In genomic region chr1:186738896-186739295, GRCh38 we compare ENCODE assay signal across 13 cellular contexts. TPM values are rescaled to one million over a fixed set of nuclear protein-coding genes. Genes with fewer than 3 reads are reported as not detected.
DNase-seq lines count a peak whose midpoint lies in the region; ATAC-seq and TF ChIP-seq lines count a peak whose summit lies in the region.
"Had no signal": no experiment of that assay in that cellular context is flagged by ENCODE, and none has a peak within 500 bp of the region (broad histone marks: within the 10 kb centered on the region; RNA-seq: fewer than 3 reads in every experiment).

No MANE protein-coding gene starts in this region.

- no peak overlapping the region for H2BK120ac ChIP-seq in mesenchymal stem cell (ENCODE audit: low read depth, low read length)

- in situ Hi-C loops in GM13976 (cut with MboI; ENCODE audit: low sequenced_read_pairs, unreplicated experiment): no loop called here

- H4K8ac ChIP-seq in mesenchymal stem cell (ENCODE audit: low read length): no peak overlapping the region

- no peak overlapping the region for H4K91ac ChIP-seq in mesenchymal stem cell (ENCODE audit: low read length)

- no peak overlapping the region for H2AFZ ChIP-seq in mesenchymal stem cell (ENCODE audit: low read depth, low read length)

- H3K27me3 ChIP-seq in mesenchymal stem cell (ENCODE audit: control insufficient read depth in 1 of 2, insufficient read depth in 1 of 2, low read length in 2 of 2): no peaks in the 10 kb centered on the region

- H3K4me1 ChIP-seq in mesenchymal stem cell (ENCODE audit: control insufficient read depth, insufficient read depth, low read depth, low read length): no peaks in the 10 kb centered on the region

- peak; percentile 77 for ATAC-seq in GM21360 (IDR thresholded peaks at IDR 0.05; ENCODE audit: unreplicated experiment)
- peak; percentile 78 for ATAC-seq in HG03354 (IDR thresholded peaks at IDR 0.05; ENCODE audit: poor library complexity, severe bottlenecking, unreplicated experiment)

- no peak overlapping the region for H2BK15ac ChIP-seq in mesenchymal stem cell (ENCODE audit: low read depth, poor library complexity, severe bottlenecking)

- H3K79me1 ChIP-seq in mesenchymal stem cell (replicated peaks; ENCODE audit: low read length, poor library complexity, severe bottlenecking): no peaks in the 10 kb centered on the region

- no peak overlapping the region for H3K4me3 ChIP-seq in mesenchymal stem cell (ENCODE audit: insufficient read depth in 1 of 2, low read depth in 1 of 2, low read length in 2 of 2)

- H3K23ac ChIP-seq in mesenchymal stem cell (ENCODE audit: low read length in 2 of 2): no peak overlapping the region

- DNase-seq in GM13976 (ENCODE audit: low spot score) (peak; percentile 21), cortex of kidney (lab: John Stamatoyannopoulos, UW) (no peak), HuH-7 (ENCODE audit: low spot score) (no peak), mesenchymal stem cell (no peak), NCI-H2081 (lab: John Stamatoyannopoulos, UW) (no peak)
- peak; percentile 24 for DNase-seq in activated T-helper 2 cell treated with anti-CD3 and anti-CD28 coated beads, Interferon-gamma antibody, Interleukin-2, Interleukin-4, amounts not matched to agents 10 μg/mL and 5 μg/mL and 100 μg/mL, durations not matched to agents 14 hours and 24 hours and 36 hours (ENCODE audit: low spot score)
- DNase-seq: activated CD4-positive, alpha-beta T cell treated with anti-CD3 and anti-CD28 coated beads for 4 hours; COR-L47; HFFc6; kidney glomerular epithelial cell; NCI-H510A treated with DMSO at 0.1 percent for 48 hours had no signal

- H3K4me1 Mint-ChIP-seq in activated T-helper 2 cell treated with anti-CD3 and anti-CD28 coated beads, Interferon-gamma antibody, Interleukin-2, Interleukin-4, amounts not matched to agents 10 μg/mL and 5 μg/mL and 100 μg/mL, durations not matched to agents 14 hours and 24 hours and 36 hours (ENCODE audit: low read depth): peaks cover 60% of the 10 kb centered on the region

- H3K9me3 ChIP-seq in mesenchymal stem cell (ENCODE audit: control insufficient read depth, low read length): no peaks in the 10 kb centered on the region

- TF ChIP-seq CTCF in GM13976 (IDR thresholded peaks at IDR 0.05; ENCODE audit: borderline replicate concordance, control extremely low read depth, extremely low read depth, insufficient read depth, missing control alignments): no peak

- H3K14ac ChIP-seq in mesenchymal stem cell (ENCODE audit: low read length in 2 of 2): no peak overlapping the region

- H3K18ac ChIP-seq in mesenchymal stem cell (ENCODE audit: low read depth in 1 of 2, low read length in 2 of 2): no peak overlapping the region

- H3K36me3 ChIP-seq in mesenchymal stem cell (ENCODE audit: control insufficient read depth in 1 of 2, insufficient read depth in 2 of 2, low read depth in 1 of 2, low read length in 2 of 2): no peaks in the 10 kb centered on the region

- peaks cover 18% of the 10 kb centered on the region for H3K36me3 Mint-ChIP-seq in activated T-helper 2 cell treated with anti-CD3 and anti-CD28 coated beads, Interferon-gamma antibody, Interleukin-2, Interleukin-4, amounts not matched to agents 10 μg/mL and 5 μg/mL and 100 μg/mL, durations not matched to agents 14 hours and 24 hours and 36 hours (ENCODE audit: low read depth)

- no peak overlapping the region for H3K4ac ChIP-seq in mesenchymal stem cell (ENCODE audit: low read depth in 1 of 2, low read length in 2 of 2)

- no peak overlapping the region for H3K9ac ChIP-seq in mesenchymal stem cell (ENCODE audit: low read length)

- H3K9me3 Mint-ChIP-seq in activated T-helper 2 cell treated with anti-CD3 and anti-CD28 coated beads, Interferon-gamma antibody, Interleukin-2, Interleukin-4, amounts not matched to agents 10 μg/mL and 5 μg/mL and 100 μg/mL, durations not matched to agents 14 hours and 24 hours and 36 hours: peaks cover 21% of the 10 kb centered on the region
- H3K9me3 Mint-ChIP-seq: HFFc6 had no signal

- H3K27ac Mint-ChIP-seq in activated T-helper 2 cell treated with anti-CD3 and anti-CD28 coated beads, Interferon-gamma antibody, Interleukin-2, Interleukin-4, amounts not matched to agents 10 μg/mL and 5 μg/mL and 100 μg/mL, durations not matched to agents 14 hours and 24 hours and 36 hours: peak overlapping the region; percentile 86
- H3K27ac Mint-ChIP-seq: HFFc6 had no signal

- peak overlapping the region; percentile 69 for H3K4me3 Mint-ChIP-seq in activated T-helper 2 cell treated with anti-CD3 and anti-CD28 coated beads, Interferon-gamma antibody, Interleukin-2, Interleukin-4, amounts not matched to agents 10 μg/mL and 5 μg/mL and 100 μg/mL, durations not matched to agents 14 hours and 24 hours and 36 hours (ENCODE audit: low read depth)
- H3K4me3 Mint-ChIP-seq: HFFc6 had no signal

- no peak overlapping the region for H2AK5ac ChIP-seq in mesenchymal stem cell (ENCODE audit: low read length, severe bottlenecking)

- intact Hi-C loops in activated T-helper 2 cell treated with anti-CD3 and anti-CD28 coated beads, Interferon-gamma antibody, Interleukin-2, Interleukin-4, amounts not matched to agents 10 μg/mL and 5 μg/mL and 100 μg/mL, durations not matched to agents 14 hours and 24 hours and 36 hours (cut with micrococcal nuclease): loop anchor here (1.0 to 5.0 kb wide), 10 partner anchors 16 to 452 kb away; partner anchors contain the start of genes ODR4, PTGS2 and TPR

- H3K27me3 Mint-ChIP-seq in activated T-helper 2 cell treated with anti-CD3 and anti-CD28 coated beads, Interferon-gamma antibody, Interleukin-2, Interleukin-4, amounts not matched to agents 10 μg/mL and 5 μg/mL and 100 μg/mL, durations not matched to agents 14 hours and 24 hours and 36 hours (ENCODE audit: low read depth): no peaks in the 10 kb centered on the region

- 78% methylated on average over 1 of the region's 1 CpG for WGBS in mesenchymal stem cell

- H3K4me2 ChIP-seq in mesenchymal stem cell (ENCODE audit: low read length, poor library complexity, severe bottlenecking): no peak overlapping the region

- no peak overlapping the region for H2BK5ac ChIP-seq in mesenchymal stem cell (ENCODE audit: low read depth, low read length, poor library complexity, severe bottlenecking)

- no peak overlapping the region for H2BK12ac ChIP-seq in mesenchymal stem cell (ENCODE audit: low read length in 2 of 2)

- H3K27ac ChIP-seq in mesenchymal stem cell (ENCODE audit: low read length, poor library complexity, severe bottlenecking): no peak overlapping the region

RNA-seq across cellular contexts. Expression of gene PTGS2, which starts 58.7 kb away (rescaled TPM):
- 109 and 112 TPM in 2 replicates for total RNA-seq in activated T-helper 2 cell treated with anti-CD3 and anti-CD28 coated beads, Interferon-gamma antibody, Interleukin-2, Interleukin-4, amounts not matched to agents 10 μg/mL and 5 μg/mL and 100 μg/mL, durations not matched to agents 14 hours and 24 hours and 36 hours
- 31.6 TPM for polyA plus RNA-seq in mesenchymal stem cell (2013, experiment 1 of 2)
- polyA plus RNA-seq in mesenchymal stem cell (2013, experiment 2 of 2): 31.1 TPM

Comparison
In these comparisons a context has a peak if more than half of its experiments do, and no peak if none do; other contexts are left out.
1. DNase-seq: peak in GM13976 (single experiment) and activated T-helper 2 cell treated with anti-CD3 and anti-CD28 coated beads, Interferon-gamma antibody, Interleukin-2, Interleukin-4, amounts not matched to agents 10 μg/mL and 5 μg/mL and 100 μg/mL, durations not matched to agents 14 hours and 24 hours and 36 hours (single experiment); none in cortex of kidney (single experiment), HuH-7 (single experiment), mesenchymal stem cell (single experiment) and NCI-H2081 (0 of 2).